ENCODE assay signal across 1 cellular context in genomic region chr4:94447754-94448411, GRCh38.
TF ChIP-seq lines count a peak whose summit lies in the region.

No MANE protein-coding gene starts in this region.

TF ChIP-seq in HEK293, 187 proteins besides CTCF, POLR2A, EP300 and RAD21 (continued from another document and continues in another):
- TF ChIP-seq, protein P1, sequence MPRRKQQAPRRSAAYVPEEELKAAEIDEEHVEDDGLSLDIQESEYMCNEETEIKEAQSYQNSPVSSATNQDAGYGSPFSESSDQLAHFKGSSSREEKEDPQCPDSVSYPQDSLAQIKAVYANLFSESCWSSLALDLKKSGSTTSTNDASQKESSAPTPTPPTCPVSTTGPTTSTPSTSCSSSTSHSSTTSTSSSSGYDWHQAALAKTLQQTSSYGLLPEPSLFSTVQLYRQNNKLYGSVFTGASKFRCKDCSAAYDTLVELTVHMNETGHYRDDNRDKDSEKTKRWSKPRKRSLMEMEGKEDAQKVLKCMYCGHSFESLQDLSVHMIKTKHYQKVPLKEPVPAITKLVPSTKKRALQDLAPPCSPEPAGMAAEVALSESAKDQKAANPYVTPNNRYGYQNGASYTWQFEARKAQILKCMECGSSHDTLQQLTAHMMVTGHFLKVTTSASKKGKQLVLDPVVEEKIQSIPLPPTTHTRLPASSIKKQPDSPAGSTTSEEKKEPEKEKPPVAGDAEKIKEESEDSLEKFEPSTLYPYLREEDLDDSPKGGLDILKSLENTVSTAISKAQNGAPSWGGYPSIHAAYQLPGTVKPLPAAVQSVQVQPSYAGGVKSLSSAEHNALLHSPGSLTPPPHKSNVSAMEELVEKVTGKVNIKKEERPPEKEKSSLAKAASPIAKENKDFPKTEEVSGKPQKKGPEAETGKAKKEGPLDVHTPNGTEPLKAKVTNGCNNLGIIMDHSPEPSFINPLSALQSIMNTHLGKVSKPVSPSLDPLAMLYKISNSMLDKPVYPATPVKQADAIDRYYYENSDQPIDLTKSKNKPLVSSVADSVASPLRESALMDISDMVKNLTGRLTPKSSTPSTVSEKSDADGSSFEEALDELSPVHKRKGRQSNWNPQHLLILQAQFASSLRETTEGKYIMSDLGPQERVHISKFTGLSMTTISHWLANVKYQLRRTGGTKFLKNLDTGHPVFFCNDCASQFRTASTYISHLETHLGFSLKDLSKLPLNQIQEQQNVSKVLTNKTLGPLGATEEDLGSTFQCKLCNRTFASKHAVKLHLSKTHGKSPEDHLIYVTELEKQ (tag by site-specific recombination; IDR thresholded peaks at IDR 0.05; ENCODE audit: borderline replicate concordance), result peak; percentile 5; the same call in 1 of the 2 replicates
- TF ChIP-seq, protein P2, sequence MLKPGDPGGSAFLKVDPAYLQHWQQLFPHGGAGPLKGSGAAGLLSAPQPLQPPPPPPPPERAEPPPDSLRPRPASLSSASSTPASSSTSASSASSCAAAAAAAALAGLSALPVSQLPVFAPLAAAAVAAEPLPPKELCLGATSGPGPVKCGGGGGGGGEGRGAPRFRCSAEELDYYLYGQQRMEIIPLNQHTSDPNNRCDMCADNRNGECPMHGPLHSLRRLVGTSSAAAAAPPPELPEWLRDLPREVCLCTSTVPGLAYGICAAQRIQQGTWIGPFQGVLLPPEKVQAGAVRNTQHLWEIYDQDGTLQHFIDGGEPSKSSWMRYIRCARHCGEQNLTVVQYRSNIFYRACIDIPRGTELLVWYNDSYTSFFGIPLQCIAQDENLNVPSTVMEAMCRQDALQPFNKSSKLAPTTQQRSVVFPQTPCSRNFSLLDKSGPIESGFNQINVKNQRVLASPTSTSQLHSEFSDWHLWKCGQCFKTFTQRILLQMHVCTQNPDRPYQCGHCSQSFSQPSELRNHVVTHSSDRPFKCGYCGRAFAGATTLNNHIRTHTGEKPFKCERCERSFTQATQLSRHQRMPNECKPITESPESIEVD (tag by site-specific recombination; IDR thresholded peaks at IDR 0.05), result peak; percentile 98
- TF ChIP-seq ZNF169 (tag by site-specific recombination; IDR thresholded peaks at IDR 0.05) (no peak), ZBTB8A (tag by site-specific recombination; IDR thresholded peaks at IDR 0.05) (peak; percentile 53; the same call in 1 of the 2 replicates), SCRT2 (tag by site-specific recombination; IDR thresholded peaks at IDR 0.05) (0 out of 2 replicates have a peak, but pooled peaks have one; percentile 31), SP7 (tag by site-specific recombination; IDR thresholded peaks at IDR 0.05) (peak; percentile 87), ZNF10 (tag by site-specific recombination; IDR thresholded peaks at IDR 0.05) (peak; percentile 77), ZNF155 (tag by site-specific recombination; IDR thresholded peaks at IDR 0.05) (no peak), ZBTB21 (tag by site-specific recombination; IDR thresholded peaks at IDR 0.05) (no peak), ZNF366 (tag by site-specific recombination; conservative IDR thresholded peaks at IDR 0.05) (peak; percentile 50), SP3 (tag by site-specific recombination; IDR thresholded peaks at IDR 0.05) (0 out of 2 replicates have a peak, but pooled peaks have one; percentile 15), ZNF394 (tag by site-specific recombination; IDR thresholded peaks at IDR 0.05; ENCODE audit: borderline replicate concordance) (peak; percentile 31; the same call in 1 of the 2 replicates), ZFP69B (tag by site-specific recombination; IDR thresholded peaks at IDR 0.05) (no peak), ZNF560 (tag by site-specific recombination; IDR thresholded peaks at IDR 0.05; ENCODE audit: borderline replicate concordance) (no peak), REPIN1 (tag by site-specific recombination; IDR thresholded peaks at IDR 0.05; ENCODE audit: low read depth) (no peak), ZNF639 (tag by site-specific recombination; IDR thresholded peaks at IDR 0.05) (peak; percentile 66; the same call in 1 of the 2 replicates), IKZF3 (tag by site-specific recombination; IDR thresholded peaks at IDR 0.05) (peak; percentile 71), ZBTB49 (tag by site-specific recombination; IDR thresholded peaks at IDR 0.05; ENCODE audit: low read depth) (no peak), YY1 (tag by site-specific recombination; IDR thresholded peaks at IDR 0.05) (no peak), ZNF2 (tag by site-specific recombination; IDR thresholded peaks at IDR 0.05) (peak; percentile 52; the same call in 1 of the 2 replicates), KLF1 (tag by site-specific recombination; IDR thresholded peaks at IDR 0.05) (peak; percentile 20; the same call in 1 of the 2 replicates), ZNF132 (tag by site-specific recombination; IDR thresholded peaks at IDR 0.05; ENCODE audit: borderline replicate concordance) (no peak), ZNF600 (tag by site-specific recombination; IDR thresholded peaks at IDR 0.05) (peak; percentile 52; the same call in 1 of the 2 replicates), MEIS1 (CRISPR knock-in tag; IDR thresholded peaks at IDR 0.05; ENCODE audit: borderline replicate concordance) (no peak), BCL11A (tag by site-specific recombination; IDR thresholded peaks at IDR 0.05; ENCODE audit: low read depth) (peak; percentile 78), ZFHX2 (tag by site-specific recombination; conservative IDR thresholded peaks at IDR 0.05) (no peak), ZNF140 (tag by site-specific recombination; IDR thresholded peaks at IDR 0.05) (no peak), ZNF473 (tag by site-specific recombination; IDR thresholded peaks at IDR 0.05) (no peak), ZNF596 (tag by site-specific recombination; IDR thresholded peaks at IDR 0.05) (peak; percentile 49; the same call in 1 of the 2 replicates), ZNF843 (tag by site-specific recombination; IDR thresholded peaks at IDR 0.05) (peak; percentile 93), GLIS1 (tag by site-specific recombination; IDR thresholded peaks at IDR 0.05) (peak; percentile 39), FEZF1 (tag by site-specific recombination; IDR thresholded peaks at IDR 0.05) (peak; percentile 88)
- TF ChIP-seq, protein P3, sequence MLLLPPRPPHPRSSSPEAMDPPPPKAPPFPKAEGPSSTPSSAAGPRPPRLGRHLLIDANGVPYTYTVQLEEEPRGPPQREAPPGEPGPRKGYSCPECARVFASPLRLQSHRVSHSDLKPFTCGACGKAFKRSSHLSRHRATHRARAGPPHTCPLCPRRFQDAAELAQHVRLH (tag by site-specific recombination; IDR thresholded peaks at IDR 0.05), result peak; percentile 40; the same call in 1 of the 2 replicates
- TF ChIP-seq, protein P4, sequence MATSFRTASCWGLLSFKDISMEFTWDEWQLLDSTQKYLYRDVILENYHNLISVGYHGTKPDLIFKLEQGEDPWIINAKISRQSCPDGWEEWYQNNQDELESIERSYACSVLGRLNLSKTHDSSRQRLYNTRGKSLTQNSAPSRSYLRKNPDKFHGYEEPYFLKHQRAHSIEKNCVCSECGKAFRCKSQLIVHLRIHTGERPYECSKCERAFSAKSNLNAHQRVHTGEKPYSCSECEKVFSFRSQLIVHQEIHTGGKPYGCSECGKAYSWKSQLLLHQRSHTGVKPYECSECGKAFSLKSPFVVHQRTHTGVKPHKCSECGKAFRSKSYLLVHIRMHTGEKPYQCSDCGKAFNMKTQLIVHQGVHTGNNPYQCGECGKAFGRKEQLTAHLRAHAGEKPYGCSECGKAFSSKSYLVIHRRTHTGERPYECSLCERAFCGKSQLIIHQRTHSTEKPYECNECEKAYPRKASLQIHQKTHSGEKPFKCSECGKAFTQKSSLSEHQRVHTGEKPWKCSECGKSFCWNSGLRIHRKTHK (tag by site-specific recombination; IDR thresholded peaks at IDR 0.05), result no peak
- TF ChIP-seq, protein P5, sequence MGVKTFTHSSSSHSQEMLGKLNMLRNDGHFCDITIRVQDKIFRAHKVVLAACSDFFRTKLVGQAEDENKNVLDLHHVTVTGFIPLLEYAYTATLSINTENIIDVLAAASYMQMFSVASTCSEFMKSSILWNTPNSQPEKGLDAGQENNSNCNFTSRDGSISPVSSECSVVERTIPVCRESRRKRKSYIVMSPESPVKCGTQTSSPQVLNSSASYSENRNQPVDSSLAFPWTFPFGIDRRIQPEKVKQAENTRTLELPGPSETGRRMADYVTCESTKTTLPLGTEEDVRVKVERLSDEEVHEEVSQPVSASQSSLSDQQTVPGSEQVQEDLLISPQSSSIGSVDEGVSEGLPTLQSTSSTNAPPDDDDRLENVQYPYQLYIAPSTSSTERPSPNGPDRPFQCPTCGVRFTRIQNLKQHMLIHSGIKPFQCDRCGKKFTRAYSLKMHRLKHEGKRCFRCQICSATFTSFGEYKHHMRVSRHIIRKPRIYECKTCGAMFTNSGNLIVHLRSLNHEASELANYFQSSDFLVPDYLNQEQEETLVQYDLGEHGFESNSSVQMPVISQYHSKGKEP (tag by site-specific recombination; IDR thresholded peaks at IDR 0.05), result peak; percentile 44; the same call in 1 of the 2 replicates
- TF ChIP-seq, protein P6, sequence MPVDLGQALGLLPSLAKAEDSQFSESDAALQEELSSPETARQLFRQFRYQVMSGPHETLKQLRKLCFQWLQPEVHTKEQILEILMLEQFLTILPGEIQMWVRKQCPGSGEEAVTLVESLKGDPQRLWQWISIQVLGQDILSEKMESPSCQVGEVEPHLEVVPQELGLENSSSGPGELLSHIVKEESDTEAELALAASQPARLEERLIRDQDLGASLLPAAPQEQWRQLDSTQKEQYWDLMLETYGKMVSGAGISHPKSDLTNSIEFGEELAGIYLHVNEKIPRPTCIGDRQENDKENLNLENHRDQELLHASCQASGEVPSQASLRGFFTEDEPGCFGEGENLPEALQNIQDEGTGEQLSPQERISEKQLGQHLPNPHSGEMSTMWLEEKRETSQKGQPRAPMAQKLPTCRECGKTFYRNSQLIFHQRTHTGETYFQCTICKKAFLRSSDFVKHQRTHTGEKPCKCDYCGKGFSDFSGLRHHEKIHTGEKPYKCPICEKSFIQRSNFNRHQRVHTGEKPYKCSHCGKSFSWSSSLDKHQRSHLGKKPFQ (tag by site-specific recombination; IDR thresholded peaks at IDR 0.05), result peak; percentile 70; the same call in 1 of the 2 replicates
- TF ChIP-seq, protein P7, sequence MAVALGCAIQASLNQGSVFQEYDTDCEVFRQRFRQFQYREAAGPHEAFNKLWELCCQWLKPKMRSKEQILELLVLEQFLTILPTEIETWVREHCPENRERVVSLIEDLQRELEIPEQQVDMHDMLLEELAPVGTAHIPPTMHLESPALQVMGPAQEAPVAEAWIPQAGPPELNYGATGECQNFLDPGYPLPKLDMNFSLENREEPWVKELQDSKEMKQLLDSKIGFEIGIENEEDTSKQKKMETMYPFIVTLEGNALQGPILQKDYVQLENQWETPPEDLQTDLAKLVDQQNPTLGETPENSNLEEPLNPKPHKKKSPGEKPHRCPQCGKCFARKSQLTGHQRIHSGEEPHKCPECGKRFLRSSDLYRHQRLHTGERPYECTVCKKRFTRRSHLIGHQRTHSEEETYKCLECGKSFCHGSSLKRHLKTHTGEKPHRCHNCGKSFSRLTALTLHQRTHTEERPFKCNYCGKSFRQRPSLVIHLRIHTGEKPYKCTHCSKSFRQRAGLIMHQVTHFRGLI (tag by site-specific recombination; IDR thresholded peaks at IDR 0.05), result peak; percentile 94
- TF ChIP-seq, protein P8, sequence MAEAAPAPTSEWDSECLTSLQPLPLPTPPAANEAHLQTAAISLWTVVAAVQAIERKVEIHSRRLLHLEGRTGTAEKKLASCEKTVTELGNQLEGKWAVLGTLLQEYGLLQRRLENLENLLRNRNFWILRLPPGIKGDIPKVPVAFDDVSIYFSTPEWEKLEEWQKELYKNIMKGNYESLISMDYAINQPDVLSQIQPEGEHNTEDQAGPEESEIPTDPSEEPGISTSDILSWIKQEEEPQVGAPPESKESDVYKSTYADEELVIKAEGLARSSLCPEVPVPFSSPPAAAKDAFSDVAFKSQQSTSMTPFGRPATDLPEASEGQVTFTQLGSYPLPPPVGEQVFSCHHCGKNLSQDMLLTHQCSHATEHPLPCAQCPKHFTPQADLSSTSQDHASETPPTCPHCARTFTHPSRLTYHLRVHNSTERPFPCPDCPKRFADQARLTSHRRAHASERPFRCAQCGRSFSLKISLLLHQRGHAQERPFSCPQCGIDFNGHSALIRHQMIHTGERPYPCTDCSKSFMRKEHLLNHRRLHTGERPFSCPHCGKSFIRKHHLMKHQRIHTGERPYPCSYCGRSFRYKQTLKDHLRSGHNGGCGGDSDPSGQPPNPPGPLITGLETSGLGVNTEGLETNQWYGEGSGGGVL (tag by site-specific recombination; IDR thresholded peaks at IDR 0.05), result 0 out of 2 replicates have a peak, but pooled peaks have one; percentile 21
